ENCODE assay signal across 36 cellular contexts in the genomic region with DNA sequence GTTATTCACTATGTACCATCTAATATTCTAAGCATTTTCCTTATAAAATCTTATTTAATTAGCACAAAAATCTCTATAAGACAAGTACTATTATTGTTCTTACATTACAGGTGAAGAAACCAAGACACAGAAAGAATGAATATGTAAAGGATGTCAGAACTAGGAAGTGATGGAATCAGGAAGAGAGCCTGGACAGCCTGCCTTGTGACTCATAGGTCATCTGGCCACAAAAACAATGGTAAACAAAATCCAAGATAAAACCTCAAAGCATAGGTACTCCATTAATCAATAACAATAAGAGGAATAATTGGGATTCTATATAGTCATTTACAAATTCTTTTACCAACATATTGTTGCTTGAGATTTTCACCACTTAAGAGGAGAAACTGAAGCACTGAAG.
"Had no signal": no experiment of that assay in that cellular context is flagged by ENCODE, and none has a peak within 500 bp of the region (broad histone marks: within the 10 kb centered on the region; RNA-seq: fewer than 3 reads in every experiment).

No MANE protein-coding gene starts in this region.

- H3K9me3 ChIP-seq: SJCRH30 had no signal

- H3K4me3 ChIP-seq: cardiac muscle cell, SJCRH30, SK-N-MC had no signal

- H3K27me3 ChIP-seq: brain microvascular endothelial cell, cardiac muscle cell, SJCRH30 had no signal

- DNase-seq: activated CD4-positive, alpha-beta T cell treated with anti-CD3 and anti-CD28 coated beads for 36 hours; activated CD4-positive, alpha-beta T cell treated with anti-CD3 and anti-CD28 coated beads, Interleukin-2, amount 10 ng/mL, durations not matched to agents 7 days and 5 days; activated CD4-positive, alpha-beta T cell treated with anti-CD3 and anti-CD28 coated beads, Interleukin-2, amount 50 U/mL, for 48 hours; activated CD8-positive, alpha-beta memory T cell treated with anti-CD3 and anti-CD28 coated beads, Interleukin-2, amount 50 U/mL, for 4 hours; activated CD8-positive, alpha-beta T cell treated with anti-CD3 and anti-CD28 coated beads, Interleukin-2, amount 10 ng/mL, durations not matched to agents 7 days and 5 days; activated gamma-delta T cell treated with Interleukin-2 at 50 U/mL for 16 hours; activated naive CD4-positive, alpha-beta T cell treated with anti-CD3 and anti-CD28 coated beads for 36 hours; activated T-cell treated with anti-CD3 and anti-CD28 coated beads for 4 hours; activated T-cell treated with anti-CD3 and anti-CD28 coated beads, Interleukin-2, amount 50 U/mL, for 4 hours; amniotic stem cell; aorta; brain microvascular endothelial cell; Kasumi-1; KG1; MM.1S; MV-4-11; NCI-H1092; NCI-H1436 treated with DMSO at 0.1 percent for 48 hours; NCI-H1694 treated with DMSO at 0.1 percent for 48 hours; NCI-H2029; NCI-H510A; NCI-H526; NCI-H748 treated with DMSO at 0.1 percent for 48 hours; SHP77; SJCRH30 had no signal

- H3K27ac ChIP-seq: brain microvascular endothelial cell, SJCRH30, SK-N-MC had no signal

- H3K27ac Mint-ChIP-seq: activated CD4-positive, alpha-beta T cell treated with anti-CD3 and anti-CD28 coated beads for 36 hours; activated CD4-positive, alpha-beta T cell treated with anti-CD3 and anti-CD28 coated beads, Interleukin-2, amount 10 ng/mL, durations not matched to agents 7 days and 5 days; activated CD8-positive, alpha-beta T cell treated with anti-CD3 and anti-CD28 coated beads, Interleukin-2, amount 10 ng/mL, durations not matched to agents 7 days and 5 days; activated naive CD4-positive, alpha-beta T cell treated with anti-CD3 and anti-CD28 coated beads for 36 hours; activated naive CD4-positive, alpha-beta T cell treated with anti-CD3 and anti-CD28 coated beads, Interleukin-2, amount 50 U/mL, for 72 hours; activated T-helper 1 cell treated with anti-CD3 and anti-CD28 coated beads, Interleukin-12 subunit alpha, Interleukin-12 subunit beta, Interleukin-2, Interleukin-4 antibody, amounts not matched to agents 30 ng/mL and 10 ng/mL and 1 ng/mL, durations not matched to agents 14 hours and 24 hours and 36 hours; T-helper 1 cell treated with Interleukin-12 subunit alpha and Interleukin-12 subunit beta and Interleukin-4 antibody, amounts not matched to agents 30 μg/mL and 1 μg/mL, for 36 hours; T-helper 2 cell treated with Interferon-gamma antibody and Interleukin-4, amounts not matched to agents 5 μg/mL and 100 μg/mL, for 36 hours; WTC11 had no signal

- ATAC-seq: activated CD4-positive, alpha-beta T cell treated with anti-CD3 and anti-CD28 coated beads for 36 hours; activated CD4-positive, CD25-positive, alpha-beta regulatory T cell treated with anti-CD3 and anti-CD28 coated beads, Interleukin-2, amount 50 U/mL, for 24 hours; activated CD8-positive, alpha-beta T cell treated with anti-CD3 and anti-CD28 coated beads, Interleukin-2, amount 10 ng/mL, durations not matched to agents 7 days and 5 days; activated naive CD4-positive, alpha-beta T cell treated with anti-CD3 and anti-CD28 coated beads, Interleukin-2, amount 50 U/mL, for 72 hours; activated T-cell treated with anti-CD3 and anti-CD28 coated beads, Interleukin-2, amount 50 U/mL, for 4 hours; Panc1; WTC11 had no signal

- H3K36me3 ChIP-seq: brain microvascular endothelial cell, cardiac muscle cell, SJCRH30 had no signal

- H3K4me3 Mint-ChIP-seq: activated CD4-positive, alpha-beta T cell treated with anti-CD3 and anti-CD28 coated beads for 36 hours; activated CD4-positive, alpha-beta T cell treated with anti-CD3 and anti-CD28 coated beads, Interleukin-2, amount 10 ng/mL, durations not matched to agents 7 days and 5 days; activated CD8-positive, alpha-beta T cell treated with anti-CD3 and anti-CD28 coated beads, Interleukin-2, amount 10 ng/mL, durations not matched to agents 7 days and 5 days; activated naive CD4-positive, alpha-beta T cell treated with anti-CD3 and anti-CD28 coated beads for 36 hours; activated T-cell treated with anti-CD3 and anti-CD28 coated beads, Interleukin-2, amount 50 U/mL, for 4 hours; activated T-helper 1 cell treated with anti-CD3 and anti-CD28 coated beads, Interleukin-12 subunit alpha, Interleukin-12 subunit beta, Interleukin-2, Interleukin-4 antibody, amounts not matched to agents 30 ng/mL and 10 ng/mL and 1 ng/mL, durations not matched to agents 14 hours and 24 hours and 36 hours; central memory CD8-positive, alpha-beta T cell; T-helper 1 cell treated with Interleukin-12 subunit alpha and Interleukin-12 subunit beta and Interleukin-4 antibody, amounts not matched to agents 30 μg/mL and 1 μg/mL, for 36 hours; T-helper 2 cell treated with Interferon-gamma antibody and Interleukin-4, amounts not matched to agents 5 μg/mL and 100 μg/mL, for 36 hours; WTC11 had no signal

- H3K4me1 Mint-ChIP-seq: activated CD4-positive, alpha-beta T cell treated with anti-CD3 and anti-CD28 coated beads for 36 hours; activated CD4-positive, alpha-beta T cell treated with anti-CD3 and anti-CD28 coated beads, Interleukin-2, amount 10 ng/mL, durations not matched to agents 7 days and 5 days; central memory CD8-positive, alpha-beta T cell had no signal

- H3K36me3 Mint-ChIP-seq: WTC11 had no signal

- FAIRE-seq: TTC549 had no signal

- H3K27me3 Mint-ChIP-seq: activated CD4-positive, alpha-beta T cell treated with anti-CD3 and anti-CD28 coated beads for 36 hours; activated CD4-positive, alpha-beta T cell treated with anti-CD3 and anti-CD28 coated beads, Interleukin-2, amount 10 ng/mL, durations not matched to agents 7 days and 5 days; central memory CD8-positive, alpha-beta T cell had no signal

- H3K4me1 ChIP-seq: SJCRH30 had no signal
